20 cellular contexts compared by ENCODE assay signal in genomic region chr9:132995121-132995420, GRCh38. TPM values are rescaled to one million over a fixed set of nuclear protein-coding genes. Genes with fewer than 3 reads are reported as not detected.
DNase-seq lines count a peak whose midpoint lies in the region; ATAC-seq, FAIRE-seq and TF ChIP-seq lines count a peak whose summit lies in the region.
"Had no signal": no experiment of that assay in that cellular context is flagged by ENCODE, and none has a peak within 500 bp of the region (broad histone marks: within the 10 kb centered on the region; RNA-seq: fewer than 3 reads in every experiment).

No MANE protein-coding gene starts in this region.

- TF ChIP-seq POLR2A in HepG2 (IDR thresholded peaks at IDR 0.05; ENCODE audit: insufficient read depth in 1 of 2, low read depth in 2 of 2, low read length in 2 of 2) (no peak), right lobe of liver (IDR thresholded peaks at IDR 0.05) (no peak), suprapubic skin (IDR thresholded peaks at IDR 0.05) (no peak)

- H2AFZ ChIP-seq in HepG2 (ENCODE audit: low read length), result no peak overlapping the region

- 27% methylated on average over 4 of the region's 6 CpGs for WGBS in HepG2 (ENCODE audit: low lambda C conversion rate)
- WGBS in right lobe of liver (ENCODE audit: insufficient coverage, low coverage, low lambda C conversion rate, missing lambda C conversion rate), result no CpG with 5 or more reads among the region's 6 CpGs
- 81 to 84% methylated on average over 6 of the region's 6 CpGs for WGBS in esophagus, 2 donors
- 70% methylated on average over 2 of the region's 6 CpGs for WGBS in suprapubic skin

- H3K4me3 Mint-ChIP-seq in WTC11, result no peak overlapping the region

- H3K36me3 Mint-ChIP-seq in WTC11, result no peaks in the 10 kb centered on the region

- H3K27me3 ChIP-seq in HepG2 (ENCODE audit: control insufficient read depth in 1 of 2, insufficient read depth in 2 of 2, low read length in 2 of 2), result peaks cover 7 to 40% of the 10 kb centered on the region in 2 experiments
- no peaks in the 10 kb centered on the region for H3K27me3 ChIP-seq in right lobe of liver
- no peaks in the 10 kb centered on the region for H3K27me3 ChIP-seq in esophagus (ENCODE audit: control insufficient read depth in 1 of 2, insufficient read depth in 2 of 2, low read length in 2 of 2)
- peaks cover 40% of the 10 kb centered on the region for H3K27me3 ChIP-seq in suprapubic skin
- H3K27me3 ChIP-seq in right atrium auricular region, result no peaks in the 10 kb centered on the region

- H3K4me1 ChIP-seq in HepG2 (ENCODE audit: insufficient read depth, low read length) (peaks cover 78% of the 10 kb centered on the region), right lobe of liver (no peaks in the 10 kb centered on the region), esophagus (ENCODE audit: control insufficient read depth in 2 of 2, insufficient read depth in 2 of 2, low read length in 1 of 2) (peaks cover 5 to 11% of the 10 kb centered on the region in 2 donors), suprapubic skin (peaks cover 23% of the 10 kb centered on the region), right atrium auricular region (no peaks in the 10 kb centered on the region)

- H3K36me3 ChIP-seq in HepG2 (replicated peaks in 1 of 2; ENCODE audit: control insufficient read depth in 1 of 2, insufficient read depth in 2 of 2, low read length in 2 of 2) (no peaks in the 10 kb centered on the region), right lobe of liver (no peaks in the 10 kb centered on the region), esophagus (ENCODE audit: control insufficient read depth in 2 of 2, insufficient read depth in 2 of 2, low read length in 1 of 2) (no peaks in the 10 kb centered on the region), suprapubic skin (no peaks in the 10 kb centered on the region), right atrium auricular region (no peaks in the 10 kb centered on the region)

- no peaks in the 10 kb centered on the region for H3K79me2 ChIP-seq in HepG2 (ENCODE audit: insufficient read depth, low read length)

- DNase-seq in HepG2 (ENCODE audit: low spot score) (no peak), right lobe of liver (no peak), WTC11 (ENCODE audit: low spot score) (no peak), suprapubic skin (ENCODE audit: low spot score in 2 of 2) (no peak), right atrium auricular region (ENCODE audit: low spot score) (no peak), anterior cingulate cortex (lab: John Stamatoyannopoulos, UW) (no peak)
- DNase-seq in stimulated activated CD4-positive, alpha-beta T cell treated with anti-CD3 and anti-CD28 coated beads, Interleukin-2, amount 100 ng/mL, for 48 hours, result no peak
- DNase-seq: DMS79, KG1, NCI-H1417, NCI-H1694 treated with DMSO at 0.1 percent for 48 hours, NCI-H2081 treated with DMSO at 0.1 percent for 48 hours, NCI-H2171 treated with DMSO at 0.1 percent for 48 hours, NCI-H524 treated with DMSO at 0.1 percent for 48 hours, SHP77 had no signal

- TF ChIP-seq CTCF in HepG2 (CRISPR knock-in tag; IDR thresholded peaks at IDR 0.05), result no peak
- TF ChIP-seq CTCF in right lobe of liver (IDR thresholded peaks at IDR 0.05), result no peak
- no peak for TF ChIP-seq CTCF in WTC11 (IDR thresholded peaks at IDR 0.05)
- TF ChIP-seq CTCF in suprapubic skin (IDR thresholded peaks at IDR 0.05), result no peak
- no peak for TF ChIP-seq CTCF in right atrium auricular region (IDR thresholded peaks at IDR 0.05)

- H3K27me3 Mint-ChIP-seq in WTC11 (ENCODE audit: low read depth), result peaks cover 5% of the 10 kb centered on the region

- CTCF ChIA-PET in HepG2 (lab: Yijun Ruan, JAX; ENCODE audit: low intra/inter-chr PET ratio, low total read pairs), result no interaction called here
- CTCF ChIA-PET in WTC11 (lab: Charles Lee), result interaction anchor here (1.2 to 3.8 kb wide), 6 partner anchors 9 to 149 kb away, joined by 4 to 25 read pairs (median 6); partner anchors contain the start of genes GFI1B and GTF3C5

- no peak for TF ChIP-seq EP300 in HepG2 (IDR thresholded peaks at IDR 0.05; ENCODE audit: low read depth in 2 of 2, low read length in 2 of 2)
- no peak for TF ChIP-seq EP300 in HepG2 (CRISPR knock-in tag; IDR thresholded peaks at IDR 0.05; ENCODE audit: borderline replicate concordance)
- no peak for TF ChIP-seq EP300 in suprapubic skin (IDR thresholded peaks at IDR 0.05)

- BruUV-seq in HepG2 (replicated peaks; lab: Mats Ljungman, UMichigan), result no TSS peak

- H3K9ac ChIP-seq in HepG2 (ENCODE audit: insufficient read depth, low read depth, low read length), result no peak overlapping the region

- in situ Hi-C loops in HepG2 (cut with HindIII; ENCODE audit: extremely low pct_ligation_motif_present, low pct_unique_long_range_greater_than_20kb), result no loop called here

- H3K27ac Mint-ChIP-seq in WTC11, result no peak overlapping the region

- H3K4me3 ChIP-seq in HepG2 (replicated peaks in 1 of 3; ENCODE audit: insufficient read depth in 1 of 3, low read depth in 2 of 3, low read length in 3 of 3) (peak overlapping the region in 1 of 3 experiments; percentile 51; a peak in 1 of 6 replicates), right lobe of liver (no peak overlapping the region), esophagus (ENCODE audit: low read depth in 1 of 2, low read length in 2 of 2) (no peak overlapping the region), suprapubic skin (no peak overlapping the region), right atrium auricular region (no peak overlapping the region)
- H3K4me3 ChIP-seq: GM12878 had no signal

- no peaks in the 10 kb centered on the region for H3K9me3 ChIP-seq in HepG2 (ENCODE audit: low read length)
- no peaks in the 10 kb centered on the region for H3K9me3 ChIP-seq in right lobe of liver
- H3K9me3 ChIP-seq in esophagus (ENCODE audit: control insufficient read depth in 2 of 2, insufficient read depth in 1 of 2, low read depth in 1 of 2, low read length in 1 of 2), result no peaks in the 10 kb centered on the region
- no peaks in the 10 kb centered on the region for H3K9me3 ChIP-seq in suprapubic skin
- H3K9me3 ChIP-seq in right atrium auricular region, result no peaks in the 10 kb centered on the region

- FAIRE-seq in HepG2 (lab: Jason Lieb, UNC), result no peak

- H3K27ac ChIP-seq in HepG2 (ENCODE audit: extremely low read length, insufficient read depth, low read length) (no peak overlapping the region), right lobe of liver (no peak overlapping the region), esophagus (ENCODE audit: low read depth in 2 of 2, low read length in 1 of 2) (peak overlapping the region; percentile 91 to 97), suprapubic skin (peak overlapping the region; percentile 59), right atrium auricular region (no peak overlapping the region)
- H3K27ac ChIP-seq: HL-60 had no signal

- POLR2A ChIA-PET in HepG2 (lab: Yijun Ruan, JAX) (interaction anchor here (1.1 to 1.7 kb wide), 2 partner anchors 13 to 36 kb away, joined by 3 to 8 read pairs; partner anchors contain the start of gene GTF3C5), WTC11 (lab: Charles Lee) (no interaction called here)

- no peak for ATAC-seq in HepG2
- ATAC-seq in right lobe of liver, result no peak
- no peak for ATAC-seq in WTC11

- H3K4me1 Mint-ChIP-seq in WTC11, result peaks cover 37% of the 10 kb centered on the region

- TF ChIP-seq RAD21 in HepG2 (CRISPR knock-in tag; IDR thresholded peaks at IDR 0.05), result no peak

- H4K20me1 ChIP-seq in HepG2 (ENCODE audit: insufficient read depth, low read length), result no peaks in the 10 kb centered on the region; the same call in 1 of the 2 replicates

- H3K9me3 Mint-ChIP-seq in WTC11, result peaks cover 5% of the 10 kb centered on the region

- intact Hi-C loops in HepG2 (cut with micrococcal nuclease; ENCODE audit: unreplicated experiment) (loop anchor here (10.0 kb wide), 1 partner anchor 1450 kb away; no protein-coding TSS in a partner anchor), right lobe of liver (cut with DNase I) (no loop called here)

- H3K4me2 ChIP-seq in HepG2 (ENCODE audit: low read depth, low read length), result peak overlapping the region; percentile 82

RNA-seq across cellular contexts. Expression of gene GFI1B, which starts 16.6 kb away (rescaled TPM):
- total RNA-seq in HepG2 (2016; rRNA removed; fragmentation: Illumina TruSeq; extraction: Trizol) (0.51 TPM in 1 of 2 replicates, not detected in the other), right lobe of liver (under 1 TPM in 3 of 6 experiments, not detected in 3; 0.24 to 0.64 (median 0.39) TPM), WTC11 (2021) (0.41 to 0.78 TPM (median 0.77 TPM) in 3 replicates), suprapubic skin (not detected), right atrium auricular region (under 1 TPM in 1 of 2 donors, not detected in 1; 0.35 TPM)
- total RNA-seq in HepG2 (2016; cell fraction: cytosol; rRNA removed; fragmentation: Illumina TruSeq; extraction: Trizol; ENCODE audit: low read depth), result not detected in 2 replicates
- total RNA-seq in HepG2 (2016; cell fraction: insoluble cytoplasmic fraction; rRNA removed; fragmentation: Illumina TruSeq; extraction: Trizol), result 0.24 and 0.56 TPM in 2 replicates
- total RNA-seq in HepG2 (2016; cell fraction: membrane; rRNA removed; fragmentation: Illumina TruSeq; extraction: Trizol), result 0.15 and 0.52 TPM in 2 replicates
- 0.28 TPM in 1 of 2 replicates, not detected in the other for total RNA-seq in HepG2 (2016; cell fraction: nucleus; rRNA removed; fragmentation: Illumina TruSeq; extraction: Trizol)
- polyA plus RNA-seq in HepG2 (2011; rRNA removed) (0.15 and 0.26 TPM in 2 replicates), esophagus (under 1 TPM; 0.02 TPM)
- polyA plus RNA-seq in HepG2 (2011; cell fraction: cytosol; rRNA removed), result 0.15 and 0.18 TPM in 2 replicates
- polyA plus RNA-seq in HepG2 (2011; cell fraction: nucleus; rRNA removed), result 0.19 and 0.26 TPM in 2 replicates
- polyA plus RNA-seq in HepG2 (2012), result 0.19 and 0.80 TPM in 2 replicates
- polyA plus RNA-seq in HepG2 (2016; cell fraction: cytosol; fragmentation: Illumina TruSeq; extraction: Trizol; ENCODE audit: low read depth), result 0.09 and 0.19 TPM in 2 replicates
- polyA plus RNA-seq in HepG2 (2016; cell fraction: insoluble cytoplasmic fraction; fragmentation: Illumina TruSeq; extraction: Trizol; ENCODE audit: low read depth), result 0.21 and 0.30 TPM in 2 replicates
- polyA plus RNA-seq in HepG2 (2016; cell fraction: membrane; fragmentation: Illumina TruSeq; extraction: Trizol; ENCODE audit: low read depth), result 0.19 and 0.32 TPM in 2 replicates
- 0.49 TPM in 1 of 2 replicates, not detected in the other for polyA plus RNA-seq in HepG2 (2016; cell fraction: nucleus; fragmentation: Illumina TruSeq; extraction: Trizol; ENCODE audit: insufficient read depth, low read depth)
- 0.35 and 0.42 TPM in 2 replicates for polyA minus RNA-seq in HepG2 (2011; rRNA and poly(A)+ RNA removed; ENCODE audit: low replicate concordance)
- not detected in 2 replicates for polyA minus RNA-seq in HepG2 (2011; cell fraction: cytosol; rRNA and poly(A)+ RNA removed)
- polyA minus RNA-seq in HepG2 (2011; cell fraction: nucleus; rRNA and poly(A)+ RNA removed), result 0.13 TPM in 1 of 2 replicates, not detected in the other
- total RNA-seq: GM12878, HT-29, RPMI7951 had no signal

RNA-seq across cellular contexts. Expression of gene GTF3C5, which starts 35.7 kb away (rescaled TPM):
- total RNA-seq in HepG2 (2016; rRNA removed; fragmentation: Illumina TruSeq; extraction: Trizol), result 43.4 and 66.9 TPM in 2 replicates
- 11.7 and 12.3 TPM in 2 replicates for total RNA-seq in HepG2 (2016; cell fraction: cytosol; rRNA removed; fragmentation: Illumina TruSeq; extraction: Trizol; ENCODE audit: low read depth)
- total RNA-seq in HepG2 (2016; cell fraction: insoluble cytoplasmic fraction; rRNA removed; fragmentation: Illumina TruSeq; extraction: Trizol), result 37.9 and 65.5 TPM in 2 replicates
- total RNA-seq in HepG2 (2016; cell fraction: membrane; rRNA removed; fragmentation: Illumina TruSeq; extraction: Trizol), result 20.2 and 20.6 TPM in 2 replicates
- 76.0 and 76.7 TPM in 2 replicates for total RNA-seq in HepG2 (2016; cell fraction: nucleus; rRNA removed; fragmentation: Illumina TruSeq; extraction: Trizol)
- 92.6 and 110 TPM in 2 replicates for polyA plus RNA-seq in HepG2 (2011; rRNA removed)
- 46.1 and 57.8 TPM in 2 replicates for polyA plus RNA-seq in HepG2 (2011; cell fraction: cytosol; rRNA removed)
- polyA plus RNA-seq in HepG2 (2011; cell fraction: nucleus; rRNA removed), result 477 and 487 TPM in 2 replicates
- polyA plus RNA-seq in HepG2 (2012), result 45.0 and 56.0 TPM in 2 replicates
- 5.5 and 5.8 TPM in 2 replicates for polyA plus RNA-seq in HepG2 (2016; cell fraction: cytosol; fragmentation: Illumina TruSeq; extraction: Trizol; ENCODE audit: low read depth)
- polyA plus RNA-seq in HepG2 (2016; cell fraction: insoluble cytoplasmic fraction; fragmentation: Illumina TruSeq; extraction: Trizol; ENCODE audit: low read depth), result 45.6 and 51.5 TPM in 2 replicates
- 13.2 and 13.8 TPM in 2 replicates for polyA plus RNA-seq in HepG2 (2016; cell fraction: membrane; fragmentation: Illumina TruSeq; extraction: Trizol; ENCODE audit: low read depth)
- 196 and 212 TPM in 2 replicates for polyA plus RNA-seq in HepG2 (2016; cell fraction: nucleus; fragmentation: Illumina TruSeq; extraction: Trizol; ENCODE audit: insufficient read depth, low read depth)
- polyA minus RNA-seq in HepG2 (2011; rRNA and poly(A)+ RNA removed; ENCODE audit: low replicate concordance), result 27.9 and 79.3 TPM in 2 replicates
- polyA minus RNA-seq in HepG2 (2011; cell fraction: cytosol; rRNA and poly(A)+ RNA removed), result 24.3 and 26.7 TPM in 2 replicates
- 98.5 and 99.1 TPM in 2 replicates for polyA minus RNA-seq in HepG2 (2011; cell fraction: nucleus; rRNA and poly(A)+ RNA removed)
- 10 to 100 TPM; 18.4 to 30.5 (median 19.8) TPM for total RNA-seq in right lobe of liver
- 86.6 to 104 TPM (median 87.6 TPM) in 3 replicates for total RNA-seq in WTC11 (2021)
- 10 to 100 TPM; 46.3 to 64.0 TPM for polyA plus RNA-seq in esophagus
- total RNA-seq in suprapubic skin, result 100 to 1,000 TPM in 1 of 4 donors, 10 to 100 TPM in 3; 55.8 to 103 (median 63.1) TPM
- total RNA-seq in right atrium auricular region, result 10 to 100 TPM; 30.5 to 31.1 TPM

RNA-seq across cellular contexts. Expression of gene TSC1, which starts 50.7 kb away (rescaled TPM):
- 26.3 and 31.6 TPM in 2 replicates for total RNA-seq in HepG2 (2016; rRNA removed; fragmentation: Illumina TruSeq; extraction: Trizol)
- 18.0 and 21.2 TPM in 2 replicates for total RNA-seq in HepG2 (2016; cell fraction: cytosol; rRNA removed; fragmentation: Illumina TruSeq; extraction: Trizol; ENCODE audit: low read depth)
- total RNA-seq in HepG2 (2016; cell fraction: insoluble cytoplasmic fraction; rRNA removed; fragmentation: Illumina TruSeq; extraction: Trizol), result 24.1 and 31.9 TPM in 2 replicates
- 29.5 and 37.4 TPM in 2 replicates for total RNA-seq in HepG2 (2016; cell fraction: membrane; rRNA removed; fragmentation: Illumina TruSeq; extraction: Trizol)
- total RNA-seq in HepG2 (2016; cell fraction: nucleus; rRNA removed; fragmentation: Illumina TruSeq; extraction: Trizol), result 49.4 and 54.4 TPM in 2 replicates
- 58.0 and 66.1 TPM in 2 replicates for polyA plus RNA-seq in HepG2 (2011; rRNA removed)
- 25.6 and 30.5 TPM in 2 replicates for polyA plus RNA-seq in HepG2 (2011; cell fraction: cytosol; rRNA removed)
- 178 and 179 TPM in 2 replicates for polyA plus RNA-seq in HepG2 (2011; cell fraction: nucleus; rRNA removed)
- polyA plus RNA-seq in HepG2 (2012), result 26.8 and 27.3 TPM in 2 replicates
- 9.8 and 11.1 TPM in 2 replicates for polyA plus RNA-seq in HepG2 (2016; cell fraction: cytosol; fragmentation: Illumina TruSeq; extraction: Trizol; ENCODE audit: low read depth)
- polyA plus RNA-seq in HepG2 (2016; cell fraction: insoluble cytoplasmic fraction; fragmentation: Illumina TruSeq; extraction: Trizol; ENCODE audit: low read depth), result 17.1 and 17.6 TPM in 2 replicates
- 17.7 and 18.0 TPM in 2 replicates for polyA plus RNA-seq in HepG2 (2016; cell fraction: membrane; fragmentation: Illumina TruSeq; extraction: Trizol; ENCODE audit: low read depth)
- polyA plus RNA-seq in HepG2 (2016; cell fraction: nucleus; fragmentation: Illumina TruSeq; extraction: Trizol; ENCODE audit: insufficient read depth, low read depth), result 64.5 and 67.0 TPM in 2 replicates
- polyA minus RNA-seq in HepG2 (2011; rRNA and poly(A)+ RNA removed; ENCODE audit: low replicate concordance), result 139 and 153 TPM in 2 replicates
- polyA minus RNA-seq in HepG2 (2011; cell fraction: cytosol; rRNA and poly(A)+ RNA removed), result 26.9 and 27.7 TPM in 2 replicates
- polyA minus RNA-seq in HepG2 (2011; cell fraction: nucleus; rRNA and poly(A)+ RNA removed), result 182 and 218 TPM in 2 replicates
- 10 to 100 TPM; 14.2 to 22.8 (median 18.3) TPM for total RNA-seq in right lobe of liver
- 46.4 to 53.9 TPM (median 52.9 TPM) in 3 replicates for total RNA-seq in WTC11 (2021)
- 10 to 100 TPM in 1 of 2 donors, 1 to 10 TPM in 1; 8.9 to 14.3 TPM for polyA plus RNA-seq in esophagus
- 100 to 1,000 TPM in 1 of 4 donors, 10 to 100 TPM in 3; 36.4 to 155 (median 46.6) TPM for total RNA-seq in suprapubic skin
- 10 to 100 TPM; 27.6 to 36.4 TPM for total RNA-seq in right atrium auricular region

Comparison
In these comparisons a context has a peak if more than half of its experiments do, and no peak if none do; other contexts are left out.
1. H3K27ac ChIP-seq: peak in esophagus (2 of 2) and suprapubic skin (single experiment); none in HepG2 (single experiment), right lobe of liver (0 of 3) and right atrium auricular region (0 of 2).
2. Of the 50 proteins assayed by ChIP-seq in both HepG2 and WTC11: peak only in HepG2: none; only in WTC11: FOXP1; in both: none; in neither: 49.